Comparison of ENCODE assay signal across 8 cellular contexts in the genomic region with DNA sequence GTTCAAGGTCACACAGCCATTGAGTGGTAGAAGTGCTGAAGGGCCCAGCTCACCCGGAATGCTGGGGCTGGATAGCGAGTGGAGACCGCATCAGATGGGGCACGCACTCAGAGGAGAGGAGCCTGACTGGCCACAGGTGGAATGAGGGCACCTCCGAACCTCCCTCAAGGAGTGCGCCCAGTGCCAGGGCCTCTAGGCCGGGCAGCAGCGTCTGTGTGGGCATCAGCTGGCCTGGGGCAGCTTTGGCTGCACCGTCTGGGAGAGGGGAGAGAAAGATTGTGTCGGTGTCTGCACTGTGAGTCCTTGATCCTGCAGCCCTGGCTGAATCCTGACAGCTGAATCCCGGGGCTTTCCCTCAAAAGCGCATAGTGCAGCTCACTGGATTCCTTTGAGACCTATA. TPM values are rescaled to one million over a fixed set of nuclear protein-coding genes. Genes with fewer than 3 reads are reported as not detected.
A peak's percentile ranks its signal among the peaks of the same experiment; 100 is the strongest.
DNase-seq lines count a peak whose midpoint lies in the region; ATAC-seq, FAIRE-seq and TF ChIP-seq lines count a peak whose summit lies in the region.

No MANE protein-coding gene starts in this region.

- H3K9me3 ChIP-seq in BLaER1 treated with 17β-estradiol and CSF1 and Interleukin-3, amounts not matched to agents 10 nM and 100 nM (replicated peaks in 1 of 11) = no peaks in the 10 kb centered on the region
- H3K9me3 ChIP-seq in PC-9 (ENCODE audit: insufficient read depth, low read depth) (no peaks in the 10 kb centered on the region), endothelial cell of umbilical vein (replicated peaks; ENCODE audit: control insufficient read depth, insufficient read depth, low read length) (no peaks in the 10 kb centered on the region), neural progenitor cell (ENCODE audit: low read depth) (no peaks in the 10 kb centered on the region)

- H3K4me1 ChIP-seq in BLaER1 treated with 17β-estradiol and CSF1 and Interleukin-3, amounts not matched to agents 10 nM and 100 nM = peaks cover 5 to 40% (median 35%) of the 10 kb centered on the region in 10 experiments; a peak in 19 of 20 replicates
- no peaks in the 10 kb centered on the region for H3K4me1 ChIP-seq in PC-9 (replicated peaks; ENCODE audit: insufficient read depth)
- peaks cover 4% of the 10 kb centered on the region for H3K4me1 ChIP-seq in endothelial cell of umbilical vein (ENCODE audit: control insufficient read depth, extremely low read depth, insufficient read depth, low read length)
- H3K4me1 ChIP-seq in neural progenitor cell = peaks cover 3% of the 10 kb centered on the region

- no peaks in the 10 kb centered on the region for H3F3A ChIP-seq in PC-9 (ENCODE audit: insufficient read depth, low read depth)
- H3F3A ChIP-seq in neural progenitor cell (ENCODE audit: low read depth) = peaks cover 12% of the 10 kb centered on the region

- CTCF ChIA-PET in PC-9 (lab: Charles Lee) = interaction anchor here (0.6 kb wide), 1 partner anchor 184 kb away, joined by 3 read pairs; no protein-coding TSS in a partner anchor
- CTCF ChIA-PET in endothelial cell of umbilical vein (lab: Charles Lee) = interaction anchor here (0.7 to 1.9 kb wide), 3 partner anchors 168 to 184 kb away, joined by 3 to 7 read pairs (median 4); no protein-coding TSS in a partner anchor

- no peaks in the 10 kb centered on the region for H3K79me2 ChIP-seq in PC-9 (ENCODE audit: low read depth)
- H3K79me2 ChIP-seq in endothelial cell of umbilical vein (ENCODE audit: control insufficient read depth, insufficient read depth, low read length) = no peaks in the 10 kb centered on the region
- no peaks in the 10 kb centered on the region for H3K79me2 ChIP-seq in neural progenitor cell (ENCODE audit: low read depth)

- no peak overlapping the region for H2AFZ ChIP-seq in PC-9
- no peak overlapping the region for H2AFZ ChIP-seq in endothelial cell of umbilical vein (ENCODE audit: low read depth, low read length)
- H2AFZ ChIP-seq in neural progenitor cell (replicated peaks) = no peak overlapping the region

- peak overlapping the region in 10 of 11 experiments; percentile 63 to 94 (median 88); a peak in 16 of 22 replicates for H3K4me2 ChIP-seq in BLaER1 treated with 17β-estradiol and CSF1 and Interleukin-3, amounts not matched to agents 10 nM and 100 nM
- peak overlapping the region; percentile 81; the same call in 1 of the 2 replicates for H3K4me2 ChIP-seq in PC-9
- H3K4me2 ChIP-seq in endothelial cell of umbilical vein (ENCODE audit: insufficient read depth, low read length) = peak overlapping the region; percentile 51
- H3K4me2 ChIP-seq in neural progenitor cell = peak overlapping the region; percentile 84

- no peaks in the 10 kb centered on the region for H3K9me3 Mint-ChIP-seq in neural progenitor cell

- no peaks in the 10 kb centered on the region for H3K36me3 ChIP-seq in BLaER1 treated with 17β-estradiol and CSF1 and Interleukin-3, amounts not matched to agents 10 nM and 100 nM
- no peaks in the 10 kb centered on the region for H3K36me3 ChIP-seq in PC-9 (ENCODE audit: low read depth)
- no peaks in the 10 kb centered on the region for H3K36me3 ChIP-seq in endothelial cell of umbilical vein (ENCODE audit: control insufficient read depth in 2 of 2, extremely low read depth in 1 of 2, insufficient read depth in 2 of 2, low read length in 2 of 2)
- no peaks in the 10 kb centered on the region for H3K36me3 ChIP-seq in neural progenitor cell

- intact Hi-C loops in PC-9 (cut with micrococcal nuclease; ENCODE audit: unreplicated experiment) = no loop called here
- intact Hi-C loops in endothelial cell of umbilical vein (cut with micrococcal nuclease) = no loop called here

- dilution Hi-C loops in endothelial cell of umbilical vein (cut with MboI; ENCODE audit: extremely low pct_ligation_motif_present, low sequenced_read_pairs) = no loop called here

- peaks cover 28% of the 10 kb centered on the region for H3K4me1 Mint-ChIP-seq in neural progenitor cell

- ATAC-seq in GM21737 (IDR thresholded peaks at IDR 0.05; ENCODE audit: unreplicated experiment) = no peak

- no peaks in the 10 kb centered on the region for H3K9me2 ChIP-seq in PC-9 (ENCODE audit: insufficient read depth)

- no peak overlapping the region for H3K9ac ChIP-seq in BLaER1 treated with 17β-estradiol and CSF1 and Interleukin-3, amounts not matched to agents 10 nM and 100 nM
- H3K9ac ChIP-seq in endothelial cell of umbilical vein (replicated peaks; ENCODE audit: extremely low read depth, insufficient read depth, low read length) (no peak overlapping the region), neural progenitor cell (no peak overlapping the region)

- DNase-seq in PC-9 = no peak
- no peak for DNase-seq in endothelial cell of umbilical vein (ENCODE audit: low read depth, low spot score)
- DNase-seq in neural progenitor cell (ENCODE audit: low spot score) = peak; percentile 17
- no peak for DNase-seq in NCI-H1092 (lab: John Stamatoyannopoulos, UW)
- DNase-seq in stimulated activated CD4-positive, alpha-beta T cell treated with anti-CD3 and anti-CD28 coated beads, Interleukin-4, amount 100 ng/mL, for 24 hours = no peak
- no peak for DNase-seq in stimulated activated CD4-positive, alpha-beta T cell treated with anti-CD3 and anti-CD28 coated beads, Interleukin-2, amount 100 ng/mL, for 48 hours

- peaks cover 0 to 5% (median 0%) of the 10 kb centered on the region in 11 experiments; a peak in 5 of 22 replicates for H3K27me3 ChIP-seq in BLaER1 treated with 17β-estradiol and CSF1 and Interleukin-3, amounts not matched to agents 10 nM and 100 nM
- H3K27me3 ChIP-seq in PC-9 (ENCODE audit: insufficient read depth, low read depth) (no peaks in the 10 kb centered on the region), endothelial cell of umbilical vein (ENCODE audit: control insufficient read depth in 2 of 2, insufficient read depth in 2 of 2, low read length in 2 of 2) (no peaks in the 10 kb centered on the region), neural progenitor cell (peaks cover 38% of the 10 kb centered on the region)

- H3K36me3 Mint-ChIP-seq in neural progenitor cell = no peaks in the 10 kb centered on the region

- no peak for TF ChIP-seq POLR2A in endothelial cell of umbilical vein (IDR thresholded peaks at IDR 0.05; ENCODE audit: low read depth, low read length)

- H3K27me3 Mint-ChIP-seq in neural progenitor cell (ENCODE audit: insufficient read depth, low read depth) = peaks cover 13% of the 10 kb centered on the region

- no TSS peak for BruUV-seq in PC-9 (replicated peaks; lab: Mats Ljungman, UMichigan)
- BruUV-seq in endothelial cell of umbilical vein (replicated peaks; lab: Mats Ljungman, UMichigan) = no TSS peak

- FAIRE-seq in endothelial cell of umbilical vein (lab: Jason Lieb, UNC) = no peak

- H4K20me1 ChIP-seq in BLaER1 treated with 17β-estradiol and CSF1 and Interleukin-3, amounts not matched to agents 10 nM and 100 nM = no peaks in the 10 kb centered on the region
- no peaks in the 10 kb centered on the region for H4K20me1 ChIP-seq in PC-9 (ENCODE audit: insufficient read depth)
- H4K20me1 ChIP-seq in endothelial cell of umbilical vein (replicated peaks; ENCODE audit: control insufficient read depth, extremely low read depth, insufficient read depth, low read length) = no peaks in the 10 kb centered on the region
- H4K20me1 ChIP-seq in neural progenitor cell (ENCODE audit: low read depth) = peaks cover 5% of the 10 kb centered on the region

- TF ChIP-seq CTCF in PC-9 (conservative IDR thresholded peaks at IDR 0.05) (no peak), endothelial cell of umbilical vein (IDR thresholded peaks at IDR 0.05; ENCODE audit: extremely low read depth in 1 of 2, insufficient read depth in 1 of 2, low read depth in 1 of 2, low read length in 2 of 2) (no peak), neural progenitor cell (IDR thresholded peaks at IDR 0.05) (no peak)

- POLR2A ChIA-PET in PC-9 (lab: Charles Lee; ENCODE audit: unreplicated experiment) = interaction anchor here (0.6 kb wide), 2 partner anchors 111 to 204 kb away, joined by 5 to 7 read pairs; no protein-coding TSS in a partner anchor
- POLR2A ChIA-PET in endothelial cell of umbilical vein (lab: Charles Lee) = interaction anchor here (0.8 kb wide), 1 partner anchor 10 kb away, joined by 3 read pairs; no protein-coding TSS in a partner anchor

- H3K4me3 ChIP-seq in BLaER1 treated with 17β-estradiol and CSF1 and Interleukin-3, amounts not matched to agents 10 nM and 100 nM = peak overlapping the region in 1 of 10 experiments; percentile 65; a peak in 1 of 20 replicates
- H3K4me3 ChIP-seq in PC-9 (no peak overlapping the region), endothelial cell of umbilical vein (replicated peaks in 1 of 3; ENCODE audit: insufficient read depth in 1 of 3, low read depth in 1 of 3, low read length in 3 of 3) (peak overlapping the region in 1 of 3 experiments; percentile 35), neural progenitor cell (peak overlapping the region; percentile 69)

- peak overlapping the region; percentile 82 for H3K4me3 Mint-ChIP-seq in neural progenitor cell

- H3K27ac Mint-ChIP-seq in neural progenitor cell = no peak overlapping the region

- no peaks in the 10 kb centered on the region for H3K9me1 ChIP-seq in endothelial cell of umbilical vein (replicated peaks; ENCODE audit: control insufficient read depth, extremely low read depth, insufficient read depth, low read length)

- no peak overlapping the region for H3K27ac ChIP-seq in BLaER1 treated with 17β-estradiol and CSF1 and Interleukin-3, amounts not matched to agents 10 nM and 100 nM
- H3K27ac ChIP-seq in PC-9 = no peak overlapping the region
- H3K27ac ChIP-seq in endothelial cell of umbilical vein (ENCODE audit: insufficient read depth, low read depth, low read length) = no peak overlapping the region
- no peak overlapping the region for H3K27ac ChIP-seq in neural progenitor cell

TF ChIP-seq in endothelial cell of umbilical vein, 7 proteins besides CTCF, POLR2A, EP300 and RAD21 (continues in another document):
- TF ChIP-seq EZH2 (IDR thresholded peaks at IDR 0.05; ENCODE audit: borderline replicate concordance, low read depth, low read length, severe bottlenecking) (no peak), FOS (IDR thresholded peaks at IDR 0.05; ENCODE audit: borderline replicate concordance, insufficient read depth, low read length) (no peak), GATA2 (IDR thresholded peaks at IDR 0.05; ENCODE audit: insufficient read depth, insufficient read length, low read depth, low read length) (no peak)

RNA-seq across cellular contexts. Expression of a gene that starts 0.7 kb away (rescaled TPM):
- total RNA-seq in PC-9 (2021) (14.2 and 17.5 TPM in 2 replicates), endothelial cell of umbilical vein (2.4 and 2.6 TPM in 2 replicates), neural progenitor cell (ENCODE audit: low replicate concordance) (6.1 and 7.1 TPM in 2 replicates)
- polyA plus RNA-seq in endothelial cell of umbilical vein = 1.8 and 2.0 TPM in 2 replicates
- 1.4 and 1.9 TPM in 2 replicates for polyA plus RNA-seq in endothelial cell of umbilical vein (2011; cell fraction: cytosol; rRNA removed)
- polyA plus RNA-seq in endothelial cell of umbilical vein (2011; cell fraction: nucleus; rRNA removed) = 4.1 and 5.6 TPM in 2 replicates
- polyA plus RNA-seq in endothelial cell of umbilical vein (2012) = 1.9 and 2.4 TPM in 2 replicates
- polyA minus RNA-seq in endothelial cell of umbilical vein = 3.2 and 3.3 TPM in 2 replicates
- polyA minus RNA-seq in endothelial cell of umbilical vein (2011; cell fraction: cytosol; rRNA and poly(A)+ RNA removed) = not detected
- polyA minus RNA-seq in endothelial cell of umbilical vein (2011; cell fraction: nucleus; rRNA and poly(A)+ RNA removed) = 4.1 and 5.7 TPM in 2 replicates
